In the genomic region with DNA sequence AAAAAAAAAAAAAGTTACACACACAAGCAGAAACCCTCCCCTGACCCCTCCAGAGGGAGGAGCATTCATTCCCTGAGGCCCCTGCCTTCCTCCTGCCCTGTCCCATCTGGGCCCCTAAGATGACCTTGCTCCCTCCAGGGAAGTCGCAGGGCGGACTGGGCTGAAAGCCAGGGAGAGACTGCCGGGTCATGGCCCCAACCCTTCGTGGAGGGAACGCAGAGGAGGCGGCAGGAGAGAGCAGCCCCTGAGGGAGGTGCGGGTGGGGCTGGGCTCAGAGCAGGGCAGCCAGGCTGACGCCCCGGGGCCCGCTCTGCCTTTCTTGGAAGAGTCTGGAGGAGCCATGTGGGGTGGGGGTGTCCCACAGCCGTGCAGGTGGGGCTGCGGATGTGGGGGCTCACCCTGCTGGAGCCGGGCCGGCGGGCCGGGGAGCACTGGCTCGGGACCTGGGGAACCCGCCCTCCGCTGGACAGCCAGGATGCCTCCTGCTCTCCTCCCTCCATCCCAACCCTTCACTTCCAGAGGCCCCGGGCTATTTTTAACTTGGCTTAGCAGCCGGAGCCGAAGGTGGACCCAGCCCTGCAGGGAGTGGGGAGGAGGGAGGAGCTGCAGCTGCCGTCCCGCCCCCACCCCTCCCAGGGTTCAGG, we compare ENCODE assay signal across 1 cellular context.
TF ChIP-seq lines count a peak whose summit lies in the region.

No MANE protein-coding gene starts in this region.

TF ChIP-seq in K562, 482 proteins besides CTCF, POLR2A, EP300 and RAD21 (continued from another document and continues in another):
- TF ChIP-seq MIER1 (IDR thresholded peaks at IDR 0.05; ENCODE audit: low read depth) (no peak), HDAC1 (IDR thresholded peaks at IDR 0.05) (peak in 1 of 2 experiments; percentile 60; a peak in 1 of 4 replicates), HEY1 (CRISPR knock-in tag; IDR thresholded peaks at IDR 0.05; ENCODE audit: borderline replicate concordance) (no peak), CREM (IDR thresholded peaks at IDR 0.05; ENCODE audit: low read depth) (peak; percentile 35; the same call in 1 of the 2 replicates), CEBPB (tag; IDR thresholded peaks at IDR 0.05) (no peak), MYC (IDR thresholded peaks at IDR 0.05; ENCODE audit: low read depth, low read length) (no peak), MYC (CRISPR knock-in tag; IDR thresholded peaks at IDR 0.05; ENCODE audit: borderline replicate concordance, low read depth) (no peak), ESRRA (IDR thresholded peaks at IDR 0.05; ENCODE audit: borderline replicate concordance, low read depth) (peak; percentile 92), ARHGAP35 (IDR thresholded peaks at IDR 0.05; ENCODE audit: partially characterized antibody) (no peak), MTA3 (IDR thresholded peaks at IDR 0.05; ENCODE audit: borderline replicate concordance) (peak; percentile 60; the same call in 1 of the 2 replicates), YY1 (IDR thresholded peaks at IDR 0.05; ENCODE audit: borderline replicate concordance in 1 of 3, control insufficient read depth in 1 of 3, extremely low read depth in 1 of 3, insufficient read depth in 3 of 3, insufficient read length in 1 of 3, insufficient replicate concordance in 2 of 3, low read depth in 1 of 3, low read length in 2 of 3) (peak in 1 of 3 experiments; percentile 38), ZC3H8 (IDR thresholded peaks at IDR 0.05) (no peak), POLR3A (IDR thresholded peaks at IDR 0.05; ENCODE audit: borderline replicate concordance, extremely low read depth, insufficient read depth, insufficient read length) (no peak), ZNF133 (CRISPR knock-in tag; IDR thresholded peaks at IDR 0.05) (no peak), ZNF384 (IDR thresholded peaks at IDR 0.05; ENCODE audit: low read depth, low read length) (peak; percentile 77), TAF1 (IDR thresholded peaks at IDR 0.05; ENCODE audit: control insufficient read depth, extremely low read depth, insufficient read depth, low read length, severe bottlenecking) (peak; percentile 22), CBX5 (IDR thresholded peaks at IDR 0.05; ENCODE audit: borderline replicate concordance, low read depth) (no peak), NBN (IDR thresholded peaks at IDR 0.05; ENCODE audit: low read depth) (0 out of 2 replicates have a peak, but pooled peaks have one; percentile 17), NFIX (CRISPR knock-in tag; IDR thresholded peaks at IDR 0.05; ENCODE audit: low read depth) (no peak), CSDE1 (IDR thresholded peaks at IDR 0.05) (no peak), FOS (IDR thresholded peaks at IDR 0.05; ENCODE audit: extremely low read depth, insufficient read length) (no peak), SMAD3 (CRISPR knock-in tag; conservative IDR thresholded peaks at IDR 0.05) (no peak), GABPB2 (CRISPR knock-in tag; conservative IDR thresholded peaks at IDR 0.05) (no peak), POLR2G (IDR thresholded peaks at IDR 0.05; ENCODE audit: low read depth, low read length) (peak; percentile 62), RBFOX2 (IDR thresholded peaks at IDR 0.05; ENCODE audit: low read depth, low read length) (peak; percentile 46), PHF21A (IDR thresholded peaks at IDR 0.05; ENCODE audit: borderline replicate concordance, low read depth) (peak; percentile 74; the same call in 1 of the 2 replicates), CXXC5 (CRISPR knock-in tag; IDR thresholded peaks at IDR 0.05) (peak; percentile 67), JUND (IDR thresholded peaks at IDR 0.05; ENCODE audit: borderline replicate concordance, low read depth, low read length) (peak; percentile 35; the same call in 1 of the 2 replicates), JUND (tag; IDR thresholded peaks at IDR 0.05; ENCODE audit: borderline replicate concordance, low read depth, low read length) (no peak; the same call in 2 of the 3 replicates), CAMTA2 (CRISPR knock-in tag; conservative IDR thresholded peaks at IDR 0.05) (no peak), ZBTB7A (IDR thresholded peaks at IDR 0.05; ENCODE audit: borderline replicate concordance, control insufficient read depth, low read depth, low read length) (peak; percentile 54; the same call in 1 of the 2 replicates), MCM5 (IDR thresholded peaks at IDR 0.05; ENCODE audit: low read depth) (no peak), RCOR1 (IDR thresholded peaks at IDR 0.05; ENCODE audit: borderline replicate concordance in 1 of 2, low read depth in 2 of 2, low read length in 2 of 2) (peak in 1 of 2 experiments; percentile 44; a peak in 1 of 4 replicates), XRCC5 (IDR thresholded peaks at IDR 0.05; ENCODE audit: low read depth, low read length) (no peak; the same call in 1 of the 2 replicates), RBM14 (IDR thresholded peaks at IDR 0.05; ENCODE audit: borderline replicate concordance, insufficient read depth, low read depth, low read length) (no peak), ZNF212 (CRISPR knock-in tag; IDR thresholded peaks at IDR 0.05) (no peak), ZNF12 (CRISPR knock-in tag; IDR thresholded peaks at IDR 0.05) (no peak), CC2D1A (IDR thresholded peaks at IDR 0.05) (0 out of 2 replicates have a peak, but pooled peaks have one; percentile 22)
- TF ChIP-seq, protein P1, sequence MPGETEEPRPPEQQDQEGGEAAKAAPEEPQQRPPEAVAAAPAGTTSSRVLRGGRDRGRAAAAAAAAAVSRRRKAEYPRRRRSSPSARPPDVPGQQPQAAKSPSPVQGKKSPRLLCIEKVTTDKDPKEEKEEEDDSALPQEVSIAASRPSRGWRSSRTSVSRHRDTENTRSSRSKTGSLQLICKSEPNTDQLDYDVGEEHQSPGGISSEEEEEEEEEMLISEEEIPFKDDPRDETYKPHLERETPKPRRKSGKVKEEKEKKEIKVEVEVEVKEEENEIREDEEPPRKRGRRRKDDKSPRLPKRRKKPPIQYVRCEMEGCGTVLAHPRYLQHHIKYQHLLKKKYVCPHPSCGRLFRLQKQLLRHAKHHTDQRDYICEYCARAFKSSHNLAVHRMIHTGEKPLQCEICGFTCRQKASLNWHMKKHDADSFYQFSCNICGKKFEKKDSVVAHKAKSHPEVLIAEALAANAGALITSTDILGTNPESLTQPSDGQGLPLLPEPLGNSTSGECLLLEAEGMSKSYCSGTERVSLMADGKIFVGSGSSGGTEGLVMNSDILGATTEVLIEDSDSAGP (CRISPR knock-in tag; IDR thresholded peaks at IDR 0.05) = no peak
- TF ChIP-seq, protein P2, sequence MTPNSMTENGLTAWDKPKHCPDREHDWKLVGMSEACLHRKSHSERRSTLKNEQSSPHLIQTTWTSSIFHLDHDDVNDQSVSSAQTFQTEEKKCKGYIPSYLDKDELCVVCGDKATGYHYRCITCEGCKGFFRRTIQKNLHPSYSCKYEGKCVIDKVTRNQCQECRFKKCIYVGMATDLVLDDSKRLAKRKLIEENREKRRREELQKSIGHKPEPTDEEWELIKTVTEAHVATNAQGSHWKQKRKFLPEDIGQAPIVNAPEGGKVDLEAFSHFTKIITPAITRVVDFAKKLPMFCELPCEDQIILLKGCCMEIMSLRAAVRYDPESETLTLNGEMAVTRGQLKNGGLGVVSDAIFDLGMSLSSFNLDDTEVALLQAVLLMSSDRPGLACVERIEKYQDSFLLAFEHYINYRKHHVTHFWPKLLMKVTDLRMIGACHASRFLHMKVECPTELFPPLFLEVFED (CRISPR knock-in tag; conservative IDR thresholded peaks at IDR 0.05) = no peak
- TF ChIP-seq, protein P3, sequence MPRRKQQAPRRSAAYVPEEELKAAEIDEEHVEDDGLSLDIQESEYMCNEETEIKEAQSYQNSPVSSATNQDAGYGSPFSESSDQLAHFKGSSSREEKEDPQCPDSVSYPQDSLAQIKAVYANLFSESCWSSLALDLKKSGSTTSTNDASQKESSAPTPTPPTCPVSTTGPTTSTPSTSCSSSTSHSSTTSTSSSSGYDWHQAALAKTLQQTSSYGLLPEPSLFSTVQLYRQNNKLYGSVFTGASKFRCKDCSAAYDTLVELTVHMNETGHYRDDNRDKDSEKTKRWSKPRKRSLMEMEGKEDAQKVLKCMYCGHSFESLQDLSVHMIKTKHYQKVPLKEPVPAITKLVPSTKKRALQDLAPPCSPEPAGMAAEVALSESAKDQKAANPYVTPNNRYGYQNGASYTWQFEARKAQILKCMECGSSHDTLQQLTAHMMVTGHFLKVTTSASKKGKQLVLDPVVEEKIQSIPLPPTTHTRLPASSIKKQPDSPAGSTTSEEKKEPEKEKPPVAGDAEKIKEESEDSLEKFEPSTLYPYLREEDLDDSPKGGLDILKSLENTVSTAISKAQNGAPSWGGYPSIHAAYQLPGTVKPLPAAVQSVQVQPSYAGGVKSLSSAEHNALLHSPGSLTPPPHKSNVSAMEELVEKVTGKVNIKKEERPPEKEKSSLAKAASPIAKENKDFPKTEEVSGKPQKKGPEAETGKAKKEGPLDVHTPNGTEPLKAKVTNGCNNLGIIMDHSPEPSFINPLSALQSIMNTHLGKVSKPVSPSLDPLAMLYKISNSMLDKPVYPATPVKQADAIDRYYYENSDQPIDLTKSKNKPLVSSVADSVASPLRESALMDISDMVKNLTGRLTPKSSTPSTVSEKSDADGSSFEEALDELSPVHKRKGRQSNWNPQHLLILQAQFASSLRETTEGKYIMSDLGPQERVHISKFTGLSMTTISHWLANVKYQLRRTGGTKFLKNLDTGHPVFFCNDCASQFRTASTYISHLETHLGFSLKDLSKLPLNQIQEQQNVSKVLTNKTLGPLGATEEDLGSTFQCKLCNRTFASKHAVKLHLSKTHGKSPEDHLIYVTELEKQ (CRISPR knock-in tag; IDR thresholded peaks at IDR 0.05) = no peak
- TF ChIP-seq, protein P4, sequence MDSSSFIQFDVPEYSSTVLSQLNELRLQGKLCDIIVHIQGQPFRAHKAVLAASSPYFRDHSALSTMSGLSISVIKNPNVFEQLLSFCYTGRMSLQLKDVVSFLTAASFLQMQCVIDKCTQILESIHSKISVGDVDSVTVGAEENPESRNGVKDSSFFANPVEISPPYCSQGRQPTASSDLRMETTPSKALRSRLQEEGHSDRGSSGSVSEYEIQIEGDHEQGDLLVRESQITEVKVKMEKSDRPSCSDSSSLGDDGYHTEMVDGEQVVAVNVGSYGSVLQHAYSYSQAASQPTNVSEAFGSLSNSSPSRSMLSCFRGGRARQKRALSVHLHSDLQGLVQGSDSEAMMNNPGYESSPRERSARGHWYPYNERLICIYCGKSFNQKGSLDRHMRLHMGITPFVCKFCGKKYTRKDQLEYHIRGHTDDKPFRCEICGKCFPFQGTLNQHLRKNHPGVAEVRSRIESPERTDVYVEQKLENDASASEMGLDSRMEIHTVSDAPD (CRISPR knock-in tag; IDR thresholded peaks at IDR 0.05) = no peak
- TF ChIP-seq, protein P5, sequence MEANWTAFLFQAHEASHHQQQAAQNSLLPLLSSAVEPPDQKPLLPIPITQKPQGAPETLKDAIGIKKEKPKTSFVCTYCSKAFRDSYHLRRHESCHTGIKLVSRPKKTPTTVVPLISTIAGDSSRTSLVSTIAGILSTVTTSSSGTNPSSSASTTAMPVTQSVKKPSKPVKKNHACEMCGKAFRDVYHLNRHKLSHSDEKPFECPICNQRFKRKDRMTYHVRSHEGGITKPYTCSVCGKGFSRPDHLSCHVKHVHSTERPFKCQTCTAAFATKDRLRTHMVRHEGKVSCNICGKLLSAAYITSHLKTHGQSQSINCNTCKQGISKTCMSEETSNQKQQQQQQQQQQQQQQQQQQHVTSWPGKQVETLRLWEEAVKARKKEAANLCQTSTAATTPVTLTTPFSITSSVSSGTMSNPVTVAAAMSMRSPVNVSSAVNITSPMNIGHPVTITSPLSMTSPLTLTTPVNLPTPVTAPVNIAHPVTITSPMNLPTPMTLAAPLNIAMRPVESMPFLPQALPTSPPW (CRISPR knock-in tag; IDR thresholded peaks at IDR 0.05) = peak; percentile 70
- TF ChIP-seq, protein P6, sequence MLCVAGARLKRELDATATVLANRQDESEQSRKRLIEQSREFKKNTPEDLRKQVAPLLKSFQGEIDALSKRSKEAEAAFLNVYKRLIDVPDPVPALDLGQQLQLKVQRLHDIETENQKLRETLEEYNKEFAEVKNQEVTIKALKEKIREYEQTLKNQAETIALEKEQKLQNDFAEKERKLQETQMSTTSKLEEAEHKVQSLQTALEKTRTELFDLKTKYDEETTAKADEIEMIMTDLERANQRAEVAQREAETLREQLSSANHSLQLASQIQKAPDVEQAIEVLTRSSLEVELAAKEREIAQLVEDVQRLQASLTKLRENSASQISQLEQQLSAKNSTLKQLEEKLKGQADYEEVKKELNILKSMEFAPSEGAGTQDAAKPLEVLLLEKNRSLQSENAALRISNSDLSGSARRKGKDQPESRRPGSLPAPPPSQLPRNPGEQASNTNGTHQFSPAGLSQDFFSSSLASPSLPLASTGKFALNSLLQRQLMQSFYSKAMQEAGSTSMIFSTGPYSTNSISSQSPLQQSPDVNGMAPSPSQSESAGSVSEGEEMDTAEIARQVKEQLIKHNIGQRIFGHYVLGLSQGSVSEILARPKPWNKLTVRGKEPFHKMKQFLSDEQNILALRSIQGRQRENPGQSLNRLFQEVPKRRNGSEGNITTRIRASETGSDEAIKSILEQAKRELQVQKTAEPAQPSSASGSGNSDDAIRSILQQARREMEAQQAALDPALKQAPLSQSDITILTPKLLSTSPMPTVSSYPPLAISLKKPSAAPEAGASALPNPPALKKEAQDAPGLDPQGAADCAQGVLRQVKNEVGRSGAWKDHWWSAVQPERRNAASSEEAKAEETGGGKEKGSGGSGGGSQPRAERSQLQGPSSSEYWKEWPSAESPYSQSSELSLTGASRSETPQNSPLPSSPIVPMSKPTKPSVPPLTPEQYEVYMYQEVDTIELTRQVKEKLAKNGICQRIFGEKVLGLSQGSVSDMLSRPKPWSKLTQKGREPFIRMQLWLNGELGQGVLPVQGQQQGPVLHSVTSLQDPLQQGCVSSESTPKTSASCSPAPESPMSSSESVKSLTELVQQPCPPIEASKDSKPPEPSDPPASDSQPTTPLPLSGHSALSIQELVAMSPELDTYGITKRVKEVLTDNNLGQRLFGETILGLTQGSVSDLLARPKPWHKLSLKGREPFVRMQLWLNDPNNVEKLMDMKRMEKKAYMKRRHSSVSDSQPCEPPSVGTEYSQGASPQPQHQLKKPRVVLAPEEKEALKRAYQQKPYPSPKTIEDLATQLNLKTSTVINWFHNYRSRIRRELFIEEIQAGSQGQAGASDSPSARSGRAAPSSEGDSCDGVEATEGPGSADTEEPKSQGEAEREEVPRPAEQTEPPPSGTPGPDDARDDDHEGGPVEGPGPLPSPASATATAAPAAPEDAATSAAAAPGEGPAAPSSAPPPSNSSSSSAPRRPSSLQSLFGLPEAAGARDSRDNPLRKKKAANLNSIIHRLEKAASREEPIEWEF (CRISPR knock-in tag; IDR thresholded peaks at IDR 0.05) = no peak
- TF ChIP-seq, protein P7, sequence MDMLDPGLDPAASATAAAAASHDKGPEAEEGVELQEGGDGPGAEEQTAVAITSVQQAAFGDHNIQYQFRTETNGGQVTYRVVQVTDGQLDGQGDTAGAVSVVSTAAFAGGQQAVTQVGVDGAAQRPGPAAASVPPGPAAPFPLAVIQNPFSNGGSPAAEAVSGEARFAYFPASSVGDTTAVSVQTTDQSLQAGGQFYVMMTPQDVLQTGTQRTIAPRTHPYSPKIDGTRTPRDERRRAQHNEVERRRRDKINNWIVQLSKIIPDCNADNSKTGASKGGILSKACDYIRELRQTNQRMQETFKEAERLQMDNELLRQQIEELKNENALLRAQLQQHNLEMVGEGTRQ (CRISPR knock-in tag; IDR thresholded peaks at IDR 0.05) = no peak
- TF ChIP-seq, protein P8, sequence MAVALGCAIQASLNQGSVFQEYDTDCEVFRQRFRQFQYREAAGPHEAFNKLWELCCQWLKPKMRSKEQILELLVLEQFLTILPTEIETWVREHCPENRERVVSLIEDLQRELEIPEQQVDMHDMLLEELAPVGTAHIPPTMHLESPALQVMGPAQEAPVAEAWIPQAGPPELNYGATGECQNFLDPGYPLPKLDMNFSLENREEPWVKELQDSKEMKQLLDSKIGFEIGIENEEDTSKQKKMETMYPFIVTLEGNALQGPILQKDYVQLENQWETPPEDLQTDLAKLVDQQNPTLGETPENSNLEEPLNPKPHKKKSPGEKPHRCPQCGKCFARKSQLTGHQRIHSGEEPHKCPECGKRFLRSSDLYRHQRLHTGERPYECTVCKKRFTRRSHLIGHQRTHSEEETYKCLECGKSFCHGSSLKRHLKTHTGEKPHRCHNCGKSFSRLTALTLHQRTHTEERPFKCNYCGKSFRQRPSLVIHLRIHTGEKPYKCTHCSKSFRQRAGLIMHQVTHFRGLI (CRISPR knock-in tag; IDR thresholded peaks at IDR 0.05) = no peak
